Comparison of ENCODE assay signal across 8 cellular contexts in genomic region chr2:148508878-148509702, GRCh38.
A peak's percentile ranks its signal among the peaks of the same experiment; 100 is the strongest.
DNase-seq lines count a peak whose midpoint lies in the region; ATAC-seq and TF ChIP-seq lines count a peak whose summit lies in the region.

No MANE protein-coding gene starts in this region.

- H3K27me3 ChIP-seq in OCI-LY3 (ENCODE audit: low read depth, low read length) = no peaks in the 10 kb centered on the region
- no peaks in the 10 kb centered on the region for H3K27me3 ChIP-seq in esophagus (ENCODE audit: control insufficient read depth in 1 of 2, insufficient read depth in 2 of 2, low read length in 2 of 2)

- H3K36me3 Mint-ChIP-seq in naive B cell = no peaks in the 10 kb centered on the region

- H3K9me3 Mint-ChIP-seq in naive B cell = no peaks in the 10 kb centered on the region

- H3K27me3 Mint-ChIP-seq in naive B cell = no peaks in the 10 kb centered on the region

- H3K4me3 ChIP-seq in OCI-LY3 (ENCODE audit: low read length) (peak overlapping the region; percentile 76), esophagus (ENCODE audit: low read depth in 1 of 2, low read length in 2 of 2) (peak overlapping the region; percentile 28 to 39)

- in situ Hi-C loops in Caki2 (cut with HindIII; ENCODE audit: low pct_unique_long_range_greater_than_20kb, low sequenced_read_pairs) = no loop called here

- peaks cover 8 to 12% (median 11%) of the 10 kb centered on the region in 3 donors for H3K4me1 Mint-ChIP-seq in naive B cell

- H3K27ac Mint-ChIP-seq in naive B cell = peak overlapping the region in 5 of 6 donors; percentile 16 to 67 (median 22)

- H3K36me3 ChIP-seq in OCI-LY3 (replicated peaks; ENCODE audit: low read depth, low read length) (no peaks in the 10 kb centered on the region), esophagus (ENCODE audit: control insufficient read depth in 2 of 2, insufficient read depth in 2 of 2, low read length in 1 of 2) (no peaks in the 10 kb centered on the region)

- 29 to 30% methylated on average over 13 of the region's 13 CpGs for WGBS in esophagus, 2 donors

- TF ChIP-seq CTCF in OCI-LY3 (IDR thresholded peaks at IDR 0.05; ENCODE audit: low read depth, low read length) = peak; percentile 97

- H3K4me2 ChIP-seq in OCI-LY3 (ENCODE audit: low read length) = peak overlapping the region; percentile 83

- peak; percentile 86 for DNase-seq in Caki2 (ENCODE audit: low read depth)
- peak; percentile 64 for DNase-seq in HS-5 (ENCODE audit: low read depth)
- peak; percentile 78 for DNase-seq in activated T-cell treated with anti-CD3 and anti-CD28 coated beads for 24 hours (ENCODE audit: low read depth)
- DNase-seq in naive B cell = peak; percentile 74
- DNase-seq in stimulated activated CD8-positive, alpha-beta memory T cell treated with anti-CD3 and anti-CD28 coated beads, Interleukin-7, amount 100 ng/mL, for 4 hours (ENCODE audit: low read depth in 2 of 2) = peak; percentile 71 to 78

- H3K27ac ChIP-seq in OCI-LY3 (ENCODE audit: low read length) (no peak overlapping the region), esophagus (ENCODE audit: low read depth in 2 of 2, low read length in 1 of 2) (no peak overlapping the region)

- H3K4me3 Mint-ChIP-seq in naive B cell = peak overlapping the region; percentile 67 to 90 (median 80)

- ATAC-seq in GM21381 (IDR thresholded peaks at IDR 0.05; ENCODE audit: unreplicated experiment) (peak; percentile 100), naive B cell (ENCODE audit: low read depth in 2 of 2) (peak; percentile 99)

- H4K20me1 ChIP-seq in OCI-LY3 (ENCODE audit: insufficient read depth, low read length) = no peaks in the 10 kb centered on the region

- peak overlapping the region; percentile 30 for H3K9ac ChIP-seq in OCI-LY3 (ENCODE audit: low read length)

- H3K9me3 ChIP-seq in OCI-LY3 (ENCODE audit: insufficient read depth, low read length) (no peaks in the 10 kb centered on the region), esophagus (ENCODE audit: control insufficient read depth in 2 of 2, insufficient read depth in 1 of 2, low read depth in 1 of 2, low read length in 1 of 2) (no peaks in the 10 kb centered on the region)

- H3K4me1 ChIP-seq in OCI-LY3 (ENCODE audit: low read length) (peaks cover 31% of the 10 kb centered on the region), esophagus (ENCODE audit: control insufficient read depth in 2 of 2, insufficient read depth in 2 of 2, low read length in 1 of 2) (no peaks in the 10 kb centered on the region)

- peak overlapping the region; percentile 78 for H2AFZ ChIP-seq in OCI-LY3 (ENCODE audit: low read depth, low read length)

- H3K79me2 ChIP-seq in OCI-LY3 (ENCODE audit: low read length) = no peaks in the 10 kb centered on the region
